In the genomic region with DNA sequence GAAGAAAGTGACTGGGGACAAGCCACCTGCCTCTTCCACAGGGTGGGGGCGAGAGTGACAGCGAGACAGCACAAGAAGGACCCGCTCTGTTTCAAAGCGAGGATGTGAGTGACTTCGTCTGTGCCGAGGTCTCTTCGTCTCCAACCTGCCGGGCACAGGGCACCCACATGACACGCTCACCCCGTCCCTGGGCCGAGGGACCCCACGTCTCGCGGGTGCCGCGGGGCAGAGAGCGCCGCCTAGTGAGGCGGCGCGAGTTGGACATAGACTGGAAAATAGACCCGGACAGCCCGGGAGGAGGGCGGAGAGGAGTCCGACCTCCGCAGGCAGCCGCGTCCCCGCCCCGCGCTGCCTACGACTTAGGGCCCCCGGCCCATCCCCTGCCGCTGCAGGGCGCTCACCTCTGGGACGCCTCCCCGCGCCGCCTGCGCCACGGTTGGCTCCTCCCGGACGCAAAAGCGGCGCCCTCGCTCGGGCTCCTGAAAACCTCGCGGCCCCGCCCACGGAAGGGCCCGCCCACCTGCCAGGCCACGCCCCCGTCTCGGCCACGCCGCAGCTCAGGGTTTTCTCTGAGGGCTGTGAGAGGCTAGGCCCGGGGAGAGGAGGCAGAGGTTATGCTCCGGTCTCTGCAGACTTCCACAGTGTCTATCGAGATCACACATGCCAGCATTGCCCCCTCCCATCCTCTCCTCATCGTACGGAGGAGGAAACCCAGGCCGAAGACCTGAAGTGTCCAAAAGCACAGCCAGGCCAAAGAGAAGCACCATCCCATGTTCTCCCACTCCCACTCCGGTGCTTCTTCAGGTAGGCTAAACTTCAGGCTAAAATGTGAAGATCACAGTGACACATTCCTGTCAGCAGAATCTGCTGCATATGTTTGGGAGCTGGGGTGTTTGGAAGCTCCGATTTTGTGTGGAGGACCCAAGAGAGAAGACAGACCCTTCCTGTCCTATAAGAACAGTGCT, we compare ENCODE assay signal across 1 cellular context.
A peak's percentile ranks its signal among the peaks of the same experiment; 100 is the strongest.
TF ChIP-seq lines count a peak whose summit lies in the region.

A gene with protein sequence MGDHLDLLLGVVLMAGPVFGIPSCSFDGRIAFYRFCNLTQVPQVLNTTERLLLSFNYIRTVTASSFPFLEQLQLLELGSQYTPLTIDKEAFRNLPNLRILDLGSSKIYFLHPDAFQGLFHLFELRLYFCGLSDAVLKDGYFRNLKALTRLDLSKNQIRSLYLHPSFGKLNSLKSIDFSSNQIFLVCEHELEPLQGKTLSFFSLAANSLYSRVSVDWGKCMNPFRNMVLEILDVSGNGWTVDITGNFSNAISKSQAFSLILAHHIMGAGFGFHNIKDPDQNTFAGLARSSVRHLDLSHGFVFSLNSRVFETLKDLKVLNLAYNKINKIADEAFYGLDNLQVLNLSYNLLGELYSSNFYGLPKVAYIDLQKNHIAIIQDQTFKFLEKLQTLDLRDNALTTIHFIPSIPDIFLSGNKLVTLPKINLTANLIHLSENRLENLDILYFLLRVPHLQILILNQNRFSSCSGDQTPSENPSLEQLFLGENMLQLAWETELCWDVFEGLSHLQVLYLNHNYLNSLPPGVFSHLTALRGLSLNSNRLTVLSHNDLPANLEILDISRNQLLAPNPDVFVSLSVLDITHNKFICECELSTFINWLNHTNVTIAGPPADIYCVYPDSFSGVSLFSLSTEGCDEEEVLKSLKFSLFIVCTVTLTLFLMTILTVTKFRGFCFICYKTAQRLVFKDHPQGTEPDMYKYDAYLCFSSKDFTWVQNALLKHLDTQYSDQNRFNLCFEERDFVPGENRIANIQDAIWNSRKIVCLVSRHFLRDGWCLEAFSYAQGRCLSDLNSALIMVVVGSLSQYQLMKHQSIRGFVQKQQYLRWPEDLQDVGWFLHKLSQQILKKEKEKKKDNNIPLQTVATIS (minus strand): TSS at position 454 of the 965 bp plus-strand sequence. CDS start 30,217 bp downstream, outside the sequence.

TF ChIP-seq in GM23338, 12 proteins besides CTCF, POLR2A, EP300 and RAD21 (continued from another document):
- TF ChIP-seq, protein P1, sequence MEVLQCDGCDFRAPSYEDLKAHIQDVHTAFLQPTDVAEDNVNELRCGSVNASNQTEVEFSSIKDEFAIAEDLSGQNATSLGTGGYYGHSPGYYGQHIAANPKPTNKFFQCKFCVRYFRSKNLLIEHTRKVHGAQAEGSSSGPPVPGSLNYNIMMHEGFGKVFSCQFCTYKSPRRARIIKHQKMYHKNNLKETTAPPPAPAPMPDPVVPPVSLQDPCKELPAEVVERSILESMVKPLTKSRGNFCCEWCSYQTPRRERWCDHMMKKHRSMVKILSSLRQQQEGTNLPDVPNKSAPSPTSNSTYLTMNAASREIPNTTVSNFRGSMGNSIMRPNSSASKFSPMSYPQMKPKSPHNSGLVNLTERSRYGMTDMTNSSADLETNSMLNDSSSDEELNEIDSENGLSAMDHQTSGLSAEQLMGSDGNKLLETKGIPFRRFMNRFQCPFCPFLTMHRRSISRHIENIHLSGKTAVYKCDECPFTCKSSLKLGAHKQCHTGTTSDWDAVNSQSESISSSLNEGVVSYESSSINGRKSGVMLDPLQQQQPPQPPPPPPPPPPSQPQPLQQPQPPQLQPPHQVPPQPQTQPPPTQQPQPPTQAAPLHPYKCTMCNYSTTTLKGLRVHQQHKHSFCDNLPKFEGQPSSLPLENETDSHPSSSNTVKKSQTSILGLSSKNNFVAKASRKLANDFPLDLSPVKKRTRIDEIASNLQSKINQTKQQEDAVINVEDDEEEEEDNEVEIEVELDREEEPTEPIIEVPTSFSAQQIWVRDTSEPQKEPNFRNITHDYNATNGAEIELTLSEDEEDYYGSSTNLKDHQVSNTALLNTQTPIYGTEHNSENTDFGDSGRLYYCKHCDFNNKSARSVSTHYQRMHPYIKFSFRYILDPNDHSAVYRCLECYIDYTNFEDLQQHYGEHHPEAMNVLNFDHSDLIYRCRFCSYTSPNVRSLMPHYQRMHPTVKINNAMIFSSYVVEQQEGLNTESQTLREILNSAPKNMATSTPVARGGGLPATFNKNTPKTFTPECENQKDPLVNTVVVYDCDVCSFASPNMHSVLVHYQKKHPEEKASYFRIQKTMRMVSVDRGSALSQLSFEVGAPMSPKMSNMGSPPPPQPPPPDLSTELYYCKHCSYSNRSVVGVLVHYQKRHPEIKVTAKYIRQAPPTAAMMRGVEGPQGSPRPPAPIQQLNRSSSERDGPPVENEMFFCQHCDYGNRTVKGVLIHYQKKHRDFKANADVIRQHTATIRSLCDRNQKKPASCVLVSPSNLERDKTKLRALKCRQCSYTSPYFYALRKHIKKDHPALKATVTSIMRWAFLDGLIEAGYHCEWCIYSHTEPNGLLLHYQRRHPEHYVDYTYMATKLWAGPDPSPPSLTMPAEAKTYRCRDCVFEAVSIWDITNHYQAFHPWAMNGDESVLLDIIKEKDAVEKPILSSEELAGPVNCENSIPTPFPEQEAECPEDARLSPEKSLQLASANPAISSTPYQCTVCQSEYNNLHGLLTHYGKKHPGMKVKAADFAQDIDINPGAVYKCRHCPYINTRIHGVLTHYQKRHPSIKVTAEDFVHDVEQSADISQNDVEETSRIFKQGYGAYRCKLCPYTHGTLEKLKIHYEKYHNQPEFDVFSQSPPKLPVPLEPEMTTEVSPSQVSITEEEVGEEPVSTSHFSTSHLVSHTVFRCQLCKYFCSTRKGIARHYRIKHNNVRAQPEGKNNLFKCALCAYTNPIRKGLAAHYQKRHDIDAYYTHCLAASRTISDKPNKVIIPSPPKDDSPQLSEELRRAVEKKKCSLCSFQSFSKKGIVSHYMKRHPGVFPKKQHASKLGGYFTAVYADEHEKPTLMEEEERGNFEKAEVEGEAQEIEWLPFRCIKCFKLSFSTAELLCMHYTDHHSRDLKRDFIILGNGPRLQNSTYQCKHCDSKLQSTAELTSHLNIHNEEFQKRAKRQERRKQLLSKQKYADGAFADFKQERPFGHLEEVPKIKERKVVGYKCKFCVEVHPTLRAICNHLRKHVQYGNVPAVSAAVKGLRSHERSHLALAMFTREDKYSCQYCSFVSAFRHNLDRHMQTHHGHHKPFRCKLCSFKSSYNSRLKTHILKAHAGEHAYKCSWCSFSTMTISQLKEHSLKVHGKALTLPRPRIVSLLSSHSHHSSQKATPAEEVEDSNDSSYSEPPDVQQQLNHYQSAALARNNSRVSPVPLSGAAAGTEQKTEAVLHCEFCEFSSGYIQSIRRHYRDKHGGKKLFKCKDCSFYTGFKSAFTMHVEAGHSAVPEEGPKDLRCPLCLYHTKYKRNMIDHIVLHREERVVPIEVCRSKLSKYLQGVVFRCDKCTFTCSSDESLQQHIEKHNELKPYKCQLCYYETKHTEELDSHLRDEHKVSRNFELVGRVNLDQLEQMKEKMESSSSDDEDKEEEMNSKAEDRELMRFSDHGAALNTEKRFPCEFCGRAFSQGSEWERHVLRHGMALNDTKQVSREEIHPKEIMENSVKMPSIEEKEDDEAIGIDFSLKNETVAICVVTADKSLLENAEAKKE (CRISPR knock-in tag; IDR thresholded peaks at IDR 0.05), result no peak
- no peak for TF ChIP-seq NANOG (IDR thresholded peaks at IDR 0.05; ENCODE audit: borderline replicate concordance)
- no peak for TF ChIP-seq JUNB (IDR thresholded peaks at IDR 0.05; ENCODE audit: unreplicated experiment)
- TF ChIP-seq CREB1 (CRISPR knock-in tag; IDR thresholded peaks at IDR 0.05; ENCODE audit: low read depth), result 0 out of 2 replicates have a peak, but pooled peaks have one; percentile 14
